Comparison of ENCODE assay signal across 2 cellular contexts in genomic region chr2:174957049-174957448, GRCh38.
TF ChIP-seq lines count a peak whose summit lies in the region.

No MANE protein-coding gene starts in this region.

TF ChIP-seq in GM23338, 12 proteins besides CTCF, POLR2A, EP300 and RAD21:
- TF ChIP-seq JUNB (IDR thresholded peaks at IDR 0.05; ENCODE audit: unreplicated experiment) (no peak), REST (IDR thresholded peaks at IDR 0.05; ENCODE audit: unreplicated experiment) (no peak), ETS1 (IDR thresholded peaks at IDR 0.05) (no peak), STAT1 (IDR thresholded peaks at IDR 0.05; ENCODE audit: unreplicated experiment) (no peak), EZH2 (IDR thresholded peaks at IDR 0.05; ENCODE audit: low read depth, unreplicated experiment) (no peak)
TF ChIP-seq in GM23338: peak in this region for 0.

TF ChIP-seq in H1, 55 proteins besides CTCF, POLR2A, EP300 and RAD21:
- no peak for TF ChIP-seq KDM1A (IDR thresholded peaks at IDR 0.05; ENCODE audit: borderline replicate concordance, low read length)
- no peak for TF ChIP-seq FOSL1 (IDR thresholded peaks at IDR 0.05; ENCODE audit: insufficient read depth, low read depth, low read length)
- TF ChIP-seq SIRT6 (IDR thresholded peaks at IDR 0.05; ENCODE audit: low read length) = no peak
- no peak for TF ChIP-seq TAF1 (IDR thresholded peaks at IDR 0.05; ENCODE audit: low read depth, low read length)
- TF ChIP-seq RFX5 (IDR thresholded peaks at IDR 0.05; ENCODE audit: borderline replicate concordance, low read depth, low read length) = no peak
- TF ChIP-seq TCF12 (IDR thresholded peaks at IDR 0.05; ENCODE audit: low read depth, low read length) = no peak
- TF ChIP-seq SRF (IDR thresholded peaks at IDR 0.05; ENCODE audit: low read depth, low read length) = no peak
- TF ChIP-seq SUZ12 (IDR thresholded peaks at IDR 0.05; ENCODE audit: low read length) = no peak
- TF ChIP-seq BACH1 (IDR thresholded peaks at IDR 0.05; ENCODE audit: low read length) = no peak
